ENCODE assay signal across 1 cellular context in the genomic region with DNA sequence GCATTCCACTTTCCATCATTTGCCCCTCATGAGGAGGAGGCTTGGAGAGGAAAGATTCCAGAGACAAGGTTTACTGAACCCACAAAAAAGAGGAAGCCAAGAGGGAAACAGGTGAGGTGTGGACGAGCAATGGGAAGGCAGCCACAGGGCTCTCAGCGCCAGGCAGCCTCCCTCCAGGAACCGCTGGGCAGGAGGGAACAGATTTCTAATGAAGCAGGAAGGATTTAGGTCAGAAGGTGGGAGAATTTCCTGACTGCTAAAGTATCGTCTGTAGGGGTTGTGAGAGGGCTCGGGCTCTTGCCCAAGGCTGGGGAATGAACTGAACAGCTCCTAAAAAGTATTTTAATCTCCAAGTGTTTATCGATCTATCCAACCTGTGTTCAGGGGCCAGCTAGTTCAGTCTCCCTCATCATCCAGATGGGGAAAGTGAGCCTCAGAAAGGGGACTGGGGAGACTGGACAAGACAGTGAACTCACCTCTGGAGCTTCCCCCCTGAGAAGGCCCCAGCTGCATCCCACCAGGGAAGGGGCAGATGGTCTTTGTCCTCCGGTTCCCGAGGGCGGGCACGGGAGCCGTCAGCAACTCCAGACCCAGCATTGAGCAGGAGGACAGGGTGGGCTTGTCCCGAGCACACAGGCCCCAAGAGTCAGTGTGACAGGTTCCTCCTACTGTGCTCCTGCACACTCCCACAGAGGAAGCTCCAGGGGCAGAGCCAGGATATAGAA.
A peak's percentile ranks its signal among the peaks of the same experiment; 100 is the strongest.
TF ChIP-seq lines count a peak whose summit lies in the region.

No MANE protein-coding gene starts in this region.

TF ChIP-seq in K562, 482 proteins besides CTCF, POLR2A, EP300 and RAD21:
- no peak for TF ChIP-seq SMARCA4 (IDR thresholded peaks at IDR 0.05)
- TF ChIP-seq ZNF699 (CRISPR knock-in tag; IDR thresholded peaks at IDR 0.05; ENCODE audit: insufficient replicate concordance): no peak
- TF ChIP-seq SAP30 (IDR thresholded peaks at IDR 0.05; ENCODE audit: borderline replicate concordance, insufficient read depth, low read depth, low read length, poor library complexity, severe bottlenecking): no peak
- peak; percentile 68 for TF ChIP-seq SPI1 (IDR thresholded peaks at IDR 0.05; ENCODE audit: borderline replicate concordance, low read depth, low read length)
